In genomic region chr15:56869573-56869972, GRCh38 we compare ENCODE assay signal across 8 cellular contexts. TPM values are rescaled to one million over a fixed set of nuclear protein-coding genes. Genes with fewer than 3 reads are reported as not detected.
DNase-seq lines count a peak whose midpoint lies in the region; ATAC-seq and TF ChIP-seq lines count a peak whose summit lies in the region.

No MANE protein-coding gene starts in this region.

- no peaks in the 10 kb centered on the region for H3K9me3 Mint-ChIP-seq in CD14-positive monocyte
- no peaks in the 10 kb centered on the region for H3K9me3 Mint-ChIP-seq in activated CD4-positive, alpha-beta T cell treated with anti-CD3 and anti-CD28 coated beads, Interleukin-2, amount 10 ng/mL, durations not matched to agents 7 days and 5 days

- no peaks in the 10 kb centered on the region for H3K79me2 ChIP-seq in HCT116 (ENCODE audit: insufficient read depth, low read length)

- H3K9me3 ChIP-seq in HCT116 (ENCODE audit: control insufficient read depth in 1 of 2, insufficient read depth in 1 of 2, low read depth in 1 of 2, low read length in 2 of 2) (no peaks in the 10 kb centered on the region), cardiac muscle cell (ENCODE audit: low read depth) (no peaks in the 10 kb centered on the region)

- H3K27me3 ChIP-seq in HCT116 (ENCODE audit: insufficient read depth, low read length) = no peaks in the 10 kb centered on the region
- no peaks in the 10 kb centered on the region for H3K27me3 ChIP-seq in cardiac muscle cell

- H3K4me3 ChIP-seq in HCT116 (replicated peaks in 1 of 2; ENCODE audit: low read depth in 1 of 2, low read length in 2 of 2) = no peak overlapping the region
- H3K4me3 ChIP-seq in cardiac muscle cell = no peak overlapping the region

- peak; percentile 80 for TF ChIP-seq RAD21 in HCT116 (IDR thresholded peaks at IDR 0.05; ENCODE audit: low read depth)

- H3K36me3 ChIP-seq in HCT116 (ENCODE audit: control insufficient read depth in 1 of 2, insufficient read depth in 2 of 2, low read length in 2 of 2) (no peaks in the 10 kb centered on the region), cardiac muscle cell (no peaks in the 10 kb centered on the region)

- TF ChIP-seq CTCF in CD14-positive monocyte (IDR thresholded peaks at IDR 0.05) (peak; percentile 38), HCT116 (IDR thresholded peaks at IDR 0.05 in 2 of 3, conservative IDR thresholded peaks at IDR 0.05 in 1 of 3; ENCODE audit: borderline replicate concordance in 1 of 3, insufficient read depth in 1 of 3, low read depth in 2 of 3, low read length in 2 of 3) (peak; percentile 52 to 75 (median 58); a peak in 5 of 6 replicates), cardiac muscle cell (IDR thresholded peaks at IDR 0.05; ENCODE audit: low read depth, low read length) (peak; percentile 52)

- no peak for TF ChIP-seq POLR2A in HCT116 (IDR thresholded peaks at IDR 0.05; ENCODE audit: borderline replicate concordance, extremely low read depth, insufficient read depth, insufficient read length)

- H3K36me3 Mint-ChIP-seq in CD14-positive monocyte = no peaks in the 10 kb centered on the region
- H3K36me3 Mint-ChIP-seq in activated CD4-positive, alpha-beta T cell treated with anti-CD3 and anti-CD28 coated beads, Interleukin-2, amount 10 ng/mL, durations not matched to agents 7 days and 5 days (ENCODE audit: low read depth) = no peaks in the 10 kb centered on the region

- H3K9ac ChIP-seq in HCT116 (ENCODE audit: low read length) = no peak overlapping the region

- no peak overlapping the region for H3K4me2 ChIP-seq in HCT116 (ENCODE audit: low read length)

- peaks cover 4% of the 10 kb centered on the region for H3K4me1 Mint-ChIP-seq in CD14-positive monocyte
- no peaks in the 10 kb centered on the region for H3K4me1 Mint-ChIP-seq in activated CD4-positive, alpha-beta T cell treated with anti-CD3 and anti-CD28 coated beads, Interleukin-2, amount 10 ng/mL, durations not matched to agents 7 days and 5 days

- intact Hi-C loops in CD14-positive monocyte (cut with micrococcal nuclease) = no loop called here
- intact Hi-C loops in HCT116 (cut with micrococcal nuclease) = no loop called here

- H2AFZ ChIP-seq in HCT116 (ENCODE audit: low read depth, low read length, poor library complexity, severe bottlenecking) = no peak overlapping the region

- ATAC-seq in HCT116 = no peak
- ATAC-seq in HG03095 (IDR thresholded peaks at IDR 0.05; ENCODE audit: unreplicated experiment) = no peak

- no peak overlapping the region for H3K4me3 Mint-ChIP-seq in CD14-positive monocyte
- no peak overlapping the region for H3K4me3 Mint-ChIP-seq in activated CD4-positive, alpha-beta T cell treated with anti-CD3 and anti-CD28 coated beads, Interleukin-2, amount 10 ng/mL, durations not matched to agents 7 days and 5 days

- H3K4me1 ChIP-seq in HCT116 (ENCODE audit: control insufficient read depth in 1 of 2, insufficient read depth in 2 of 2, low read length in 2 of 2) = peaks cover 6 to 11% of the 10 kb centered on the region in 2 experiments; a peak in 3 of 4 replicates
- no peaks in the 10 kb centered on the region for H3K4me1 ChIP-seq in cardiac muscle cell (ENCODE audit: low read depth)

- CTCF ChIA-PET in HCT116 (lab: Charles Lee) = interaction anchor here (0.6 to 5.8 kb wide), 13 partner anchors 12 to 378 kb away, joined by 3 to 57 read pairs (median 4); no protein-coding TSS in a partner anchor
- CTCF ChIA-PET in activated CD4-positive, alpha-beta T cell treated with anti-CD3 and anti-CD28 coated beads, Interleukin-2, amount 10 ng/mL, durations not matched to agents 7 days and 5 days (lab: Charles Lee) = interaction anchor here (0.6 to 2.0 kb wide), 5 partner anchors 132 to 437 kb away, joined by 3 to 9 read pairs (median 5); no protein-coding TSS in a partner anchor

- H3K27ac Mint-ChIP-seq in CD14-positive monocyte = no peak overlapping the region
- no peak overlapping the region for H3K27ac Mint-ChIP-seq in activated CD4-positive, alpha-beta T cell treated with anti-CD3 and anti-CD28 coated beads, Interleukin-2, amount 10 ng/mL, durations not matched to agents 7 days and 5 days

- DNase-seq in CD14-positive monocyte (ENCODE audit: low spot score) = no peak
- DNase-seq in HCT116 (ENCODE audit: low read depth, low spot score) = peak; percentile 33
- peak; percentile 49 for DNase-seq in activated CD4-positive, alpha-beta T cell treated with anti-CD3 and anti-CD28 coated beads, Interleukin-2, amount 10 ng/mL, durations not matched to agents 7 days and 5 days
- peak; percentile 33 to 55 for DNase-seq in cardiac muscle cell (ENCODE audit: low read depth in 1 of 2, low spot score in 1 of 2)
- peak; percentile 62 for DNase-seq in stimulated activated CD4-positive, alpha-beta T cell treated with anti-CD3 and anti-CD28 coated beads, Interleukin-15, amount 100 ng/mL, for 24 hours
- DNase-seq in DMS153 (lab: John Stamatoyannopoulos, UW) = no peak
- no peak for DNase-seq in DMS79 (lab: John Stamatoyannopoulos, UW)

- no peak overlapping the region for H3K27ac ChIP-seq in HCT116 (ENCODE audit: low read depth, low read length)
- no peak overlapping the region for H3K27ac ChIP-seq in cardiac muscle cell

- BruUV-seq in HCT116 (replicated peaks; lab: Mats Ljungman, UMichigan) = no TSS peak

- POLR2A ChIA-PET in HCT116 (lab: Charles Lee) = interaction anchor here (0.9 kb wide), 1 partner anchor 48 kb away, joined by 3 read pairs; no protein-coding TSS in a partner anchor
- POLR2A ChIA-PET in activated CD4-positive, alpha-beta T cell treated with anti-CD3 and anti-CD28 coated beads, Interleukin-2, amount 10 ng/mL, durations not matched to agents 7 days and 5 days (lab: Charles Lee) = no interaction called here

- RAD21 ChIA-PET in HCT116 (lab: Charles Lee; ENCODE audit: low non-redundant PET in 1 of 2, low total read pairs in 2 of 2, uncharacterized antibody in 2 of 2, unreplicated experiment in 2 of 2) = interaction anchor here (1.1 to 1.7 kb wide), 5 partner anchors 48 to 379 kb away, joined by 3 to 6 read pairs (median 5); no protein-coding TSS in a partner anchor

- H4K20me1 ChIP-seq in HCT116 (ENCODE audit: insufficient read depth) = no peaks in the 10 kb centered on the region

- H3K9me2 ChIP-seq in HCT116 (ENCODE audit: insufficient read depth) = no peaks in the 10 kb centered on the region

- peaks cover 0 to 2% (median 0%) of the 10 kb centered on the region in 3 donors for H3K27me3 Mint-ChIP-seq in CD14-positive monocyte (ENCODE audit: low read depth in 3 of 3)
- H3K27me3 Mint-ChIP-seq in activated CD4-positive, alpha-beta T cell treated with anti-CD3 and anti-CD28 coated beads, Interleukin-2, amount 10 ng/mL, durations not matched to agents 7 days and 5 days = no peaks in the 10 kb centered on the region

TF ChIP-seq in HCT116, 20 proteins besides CTCF, POLR2A, EP300 and RAD21:
- TF ChIP-seq, protein P1, sequence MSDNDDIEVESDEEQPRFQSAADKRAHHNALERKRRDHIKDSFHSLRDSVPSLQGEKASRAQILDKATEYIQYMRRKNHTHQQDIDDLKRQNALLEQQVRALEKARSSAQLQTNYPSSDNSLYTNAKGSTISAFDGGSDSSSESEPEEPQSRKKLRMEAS (IDR thresholded peaks at IDR 0.05) = no peak

RNA-seq across cellular contexts. Expression of gene TCF12, which starts 48.9 kb away (rescaled TPM):
- polyA plus RNA-seq in CD14-positive monocyte (10 to 100 TPM; 27.6 to 52.5 TPM), cardiac muscle cell (42.6 and 58.4 TPM in 2 replicates)
- total RNA-seq in HCT116 (2021; ENCODE audit: unreplicated experiment) (71.6 TPM), cardiac muscle cell (135 and 137 TPM in 2 replicates)
- 35.0 and 35.1 TPM in 2 replicates for polyA plus RNA-seq in HCT116 (2012)
- total RNA-seq in activated CD4-positive, alpha-beta T cell treated with anti-CD3 and anti-CD28 coated beads, Interleukin-2, amount 10 ng/mL, durations not matched to agents 7 days and 5 days = 10 to 100 TPM; 50.9 to 60.8 TPM

Comparison
In these comparisons a context has a peak if more than half of its experiments do, and no peak if none do; other contexts are left out.
1. DNase-seq: peak in HCT116 (single experiment), activated CD4-positive, alpha-beta T cell treated with anti-CD3 and anti-CD28 coated beads, Interleukin-2, amount 10 ng/mL, durations not matched to agents 7 days and 5 days (single experiment), cardiac muscle cell (2 of 2) and stimulated activated CD4-positive, alpha-beta T cell treated with anti-CD3 and anti-CD28 coated beads, Interleukin-15, amount 100 ng/mL, for 24 hours (single experiment); none in CD14-positive monocyte (single experiment), DMS153 (single experiment) and DMS79 (single experiment).
2. Peak in every context shown above with its lines, with median percentiles within 50 percentile points of each other: CTCF ChIP-seq.